ENCODE assay signal across 9 cellular contexts in genomic region chr4:26721685-26722084, GRCh38.
"Had no signal": no experiment of that assay in that cellular context is flagged by ENCODE, and none has a peak within 500 bp of the region (broad histone marks: within the 10 kb centered on the region; RNA-seq: fewer than 3 reads in every experiment).

No MANE protein-coding gene starts in this region.

- H3K4me3 Mint-ChIP-seq: IgD-negative memory B cell had no signal

- FAIRE-seq: HepG2, HTR-8/SVneo, K562 had no signal

- H3K27me3 Mint-ChIP-seq: IgD-negative memory B cell had no signal

- H3K9me3 Mint-ChIP-seq: IgD-negative memory B cell had no signal

- DNase-seq: IMR-90, KBM-7, KG1 had no signal

- H3K27ac Mint-ChIP-seq: IgD-negative memory B cell had no signal

- H3K27ac ChIP-seq: HL-60, KMS-11 had no signal

- ATAC-seq: HepG2, K562 had no signal

- H3K4me3 ChIP-seq: K562 had no signal
